In the genomic region with DNA sequence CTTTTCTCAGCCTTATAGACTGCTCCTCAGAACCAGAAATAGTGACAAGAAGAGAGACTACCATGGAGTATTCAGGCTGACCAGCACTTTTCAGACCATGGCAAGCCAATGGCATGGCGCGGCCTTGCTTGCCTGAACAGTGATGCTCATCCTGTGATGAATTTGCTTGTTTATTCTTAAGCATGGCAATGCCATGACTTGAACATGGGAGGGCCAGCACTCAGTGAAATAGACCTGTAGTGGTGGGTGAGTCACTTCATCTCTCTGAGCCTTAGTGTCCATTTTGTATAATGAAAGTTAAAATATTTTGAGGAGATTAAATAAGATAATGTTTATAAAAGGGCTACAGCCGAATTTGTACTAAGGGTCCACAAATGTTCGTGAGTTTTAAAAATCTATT, we compare ENCODE assay signal across 24 cellular contexts.
"Had no signal": no experiment of that assay in that cellular context is flagged by ENCODE, and none has a peak within 500 bp of the region (broad histone marks: within the 10 kb centered on the region; RNA-seq: fewer than 3 reads in every experiment).

No MANE protein-coding gene starts in this region.

- H3K9me3 ChIP-seq: ascending aorta, body of pancreas, SJCRH30, SK-N-SH had no signal

- H3K4me2 ChIP-seq: SK-N-SH had no signal

- H3K4me3 ChIP-seq: ascending aorta, body of pancreas, SJCRH30 had no signal

- H3K9me2 ChIP-seq: SK-N-SH had no signal

- DNase-seq: activated CD4-positive, alpha-beta T cell treated with anti-CD3 and anti-CD28 coated beads for 4 hours; activated CD8-positive, alpha-beta memory T cell treated with anti-CD3 and anti-CD28 coated beads, Interleukin-2, amount 50 U/mL, for 48 hours; activated CD8-positive, alpha-beta T cell treated with anti-CD3 and anti-CD28 coated beads for 36 hours; activated effector memory CD4-positive, alpha-beta T cell treated with Interleukin-2 at 50 U/mL for 16 hours; activated naive CD4-positive, alpha-beta T cell; activated T-cell treated with anti-CD3 and anti-CD28 coated beads, Interleukin-2, amount 50 U/mL, for 1 hour; amniotic stem cell; body of pancreas; Karpas-422; NCI-H1092 treated with DMSO at 0.1 percent for 48 hours; NCI-H1417 treated with DMSO at 0.1 percent for 48 hours; NCI-H1694; NCI-H2029; NCI-H2107; NCI-H510A treated with DMSO at 0.1 percent for 48 hours; NCI-H69; NK-92 treated with Interleukin-12 subunit alpha and Interleukin-12 subunit beta, amount 100 ng/mL, for 24 hours; OCI-M1; Right ventricle myocardium superior; RPMI8226; SJCRH30; SK-N-SH; T-helper 1 cell had no signal

- H3K27ac ChIP-seq: ascending aorta, body of pancreas, SJCRH30 had no signal

- H3K27me3 ChIP-seq: ascending aorta, body of pancreas, SJCRH30 had no signal

- H3K36me3 ChIP-seq: ascending aorta, SJCRH30 had no signal

- H3K4me1 ChIP-seq: SJCRH30 had no signal

- H3K9ac ChIP-seq: SK-N-SH had no signal
